Comparison of ENCODE assay signal across 13 cellular contexts in genomic region chr20:56442381-56443365, GRCh38. TPM values are rescaled to one million over a fixed set of nuclear protein-coding genes. Genes with fewer than 3 reads are reported as not detected.
DNase-seq lines count a peak whose midpoint lies in the region; ATAC-seq and TF ChIP-seq lines count a peak whose summit lies in the region.
"Had no signal": no experiment of that assay in that cellular context is flagged by ENCODE, and none has a peak within 500 bp of the region (broad histone marks: within the 10 kb centered on the region; RNA-seq: fewer than 3 reads in every experiment).

No MANE protein-coding gene starts in this region.

- H3K79me2 ChIP-seq in mesendoderm (ENCODE audit: control insufficient read depth, insufficient read depth, low read length) = no peaks in the 10 kb centered on the region

- H3K23ac ChIP-seq in mesendoderm (ENCODE audit: low read length) = no peak overlapping the region

- H2BK5ac ChIP-seq in mesendoderm (ENCODE audit: low read length) = no peak overlapping the region

- DNase-seq in NOMO-1 (lab: John Stamatoyannopoulos, UW; ENCODE audit: unreplicated experiment in 2 of 2) (peak; percentile 7 to 29), NOMO-1 treated with dmso at 0.1 percent for 144 hours (lab: John Stamatoyannopoulos, UW; ENCODE audit: unreplicated experiment) (no peak), RPMI7951 (ENCODE audit: low read depth) (peak; percentile 47), spleen (no peak), mesendoderm (no peak)
- DNase-seq in effector memory CD4-positive, alpha-beta T cell = no peak
- DNase-seq: activated CD4-positive, alpha-beta T cell treated with anti-CD3 and anti-CD28 coated beads, Interleukin-2, amount 50 U/mL, for 4 hours; NCI-H526; stimulated activated CD4-positive, alpha-beta T cell treated with anti-CD3 and anti-CD28 coated beads, Interleukin-2, amount 100 ng/mL, for 48 hours had no signal

- peaks cover 20% of the 10 kb centered on the region for H3K4me1 ChIP-seq in effector memory CD4-positive, alpha-beta T cell (ENCODE audit: control insufficient read depth, insufficient read depth, low read length, poor library complexity, severe bottlenecking)
- peaks cover 15 to 57% (median 39%) of the 10 kb centered on the region in 6 donors for H3K4me1 ChIP-seq in spleen
- no peaks in the 10 kb centered on the region for H3K4me1 ChIP-seq in mesendoderm (ENCODE audit: control insufficient read depth, low read depth, low read length)

- H3K56ac ChIP-seq in mesendoderm (ENCODE audit: low read length) = no peak overlapping the region

- no peaks in the 10 kb centered on the region for H3K9me3 ChIP-seq in effector memory CD4-positive, alpha-beta T cell (ENCODE audit: control insufficient read depth, low read length)
- H3K9me3 ChIP-seq in spleen = no peaks in the 10 kb centered on the region

- H3K79me1 ChIP-seq in mesendoderm (ENCODE audit: low read length) = no peaks in the 10 kb centered on the region

- H4K8ac ChIP-seq in mesendoderm (ENCODE audit: low read depth, low read length) = no peak overlapping the region

- TF ChIP-seq CTCF in spleen (IDR thresholded peaks at IDR 0.05 in 8 of 11, conservative IDR thresholded peaks at IDR 0.05 in 3 of 11) = no peak

- H2BK120ac ChIP-seq in mesendoderm (ENCODE audit: low read depth, low read length) = no peak overlapping the region

- no peak overlapping the region for H3K18ac ChIP-seq in mesendoderm (ENCODE audit: low read length)

- no peaks in the 10 kb centered on the region for H3K27me3 ChIP-seq in effector memory CD4-positive, alpha-beta T cell (replicated peaks; ENCODE audit: control insufficient read depth, insufficient read depth, low read length, poor library complexity, severe bottlenecking)
- H3K27me3 ChIP-seq in spleen (replicated peaks in 1 of 7) = no peaks in the 10 kb centered on the region
- H3K27me3 ChIP-seq in mesendoderm (ENCODE audit: insufficient read depth, low read length, poor library complexity) = no peaks in the 10 kb centered on the region
- H3K27me3 ChIP-seq: brain microvascular endothelial cell had no signal

- intact Hi-C loops in spleen (cut with DNase I; ENCODE audit: low total_unique reads) = no loop called here

- no peak overlapping the region for H2BK15ac ChIP-seq in mesendoderm (replicated peaks; ENCODE audit: low read depth)

- ATAC-seq in HG03457 (IDR thresholded peaks at IDR 0.05; ENCODE audit: unreplicated experiment) (no peak), HG03135 (IDR thresholded peaks at IDR 0.05; ENCODE audit: unreplicated experiment) (no peak)

- no peak for TF ChIP-seq POLR2A in spleen (IDR thresholded peaks at IDR 0.05)

- H3K4me2 ChIP-seq in mesendoderm (ENCODE audit: low read length) = no peak overlapping the region

- WGBS in spleen, 5 donors = 77 to 83% (median 79%) methylated on average over 18 of the region's 18 CpGs
- WGBS in mesendoderm (ENCODE audit: extremely low coverage, insufficient coverage, low lambda C conversion rate) = no CpG with 5 or more reads among the region's 18 CpGs

- H3K4ac ChIP-seq in mesendoderm (ENCODE audit: low read depth, low read length) = no peak overlapping the region

- no peak overlapping the region for H3K4me3 ChIP-seq in effector memory CD4-positive, alpha-beta T cell (ENCODE audit: insufficient read depth, low read depth, low read length, poor library complexity, severe bottlenecking)
- H3K4me3 ChIP-seq in spleen (no peak overlapping the region), mesendoderm (ENCODE audit: low read length) (no peak overlapping the region)

- no peak overlapping the region for H4K5ac ChIP-seq in mesendoderm (ENCODE audit: low read length)

- peak overlapping the region; percentile 21 for H3K27ac ChIP-seq in effector memory CD4-positive, alpha-beta T cell (ENCODE audit: insufficient read depth, low read length, poor library complexity, severe bottlenecking)
- H3K27ac ChIP-seq in spleen = peak overlapping the region in 7 of 8 donors; percentile 9 to 63 (median 54)
- no peak overlapping the region for H3K27ac ChIP-seq in mesendoderm (ENCODE audit: low read depth, low read length)
- H3K27ac ChIP-seq: 22Rv1, brain microvascular endothelial cell had no signal

- no peak overlapping the region for H3K9ac ChIP-seq in mesendoderm (ENCODE audit: low read length)

- H3K36me3 ChIP-seq in effector memory CD4-positive, alpha-beta T cell (ENCODE audit: control insufficient read depth, insufficient read depth, low read length) = peaks cover 10% of the 10 kb centered on the region
- H3K36me3 ChIP-seq in spleen (peaks cover 0 to 23% (median 0%) of the 10 kb centered on the region in 6 donors), mesendoderm (ENCODE audit: control insufficient read depth, insufficient read depth, low read length) (no peaks in the 10 kb centered on the region)
- H3K36me3 ChIP-seq: brain microvascular endothelial cell had no signal

- H2AK5ac ChIP-seq in mesendoderm (ENCODE audit: low read length) = no peak overlapping the region

RNA-seq across cellular contexts. Expression of gene RTF2, which starts 25.8 kb away (rescaled TPM):
- 142 and 177 TPM in 2 replicates for total RNA-seq in RPMI7951 (2014; rRNA removed; shearing (Covaris generic))
- 10 to 100 TPM; 50.3 to 89.3 (median 72.7) TPM for total RNA-seq in spleen
- polyA plus RNA-seq in spleen = 10 to 100 TPM; 66.2 to 83.9 (median 83.8) TPM
- 41.7 TPM for polyA plus RNA-seq in mesendoderm (2013, experiment 1 of 2)
- polyA plus RNA-seq in mesendoderm (2013, experiment 2 of 2) = 43.6 TPM

RNA-seq across cellular contexts. Expression of gene CASS4, which starts 30.6 kb away (rescaled TPM):
- total RNA-seq in RPMI7951 (2014; rRNA removed; shearing (Covaris generic)) = 2.2 and 2.5 TPM in 2 replicates
- total RNA-seq in spleen = 10 to 100 TPM; 10.3 to 15.5 (median 12.5) TPM
- polyA plus RNA-seq in spleen = 1 to 10 TPM; 1.2 to 1.9 (median 1.6) TPM
- polyA plus RNA-seq in mesendoderm (2013, experiment 1 of 2) = not detected
- polyA plus RNA-seq in mesendoderm (2013, experiment 2 of 2) = not detected

RNA-seq across cellular contexts. Expression of gene CSTF1, which starts 50.2 kb away (rescaled TPM):
- total RNA-seq in RPMI7951 (2014; rRNA removed; shearing (Covaris generic)) = 92.9 and 123 TPM in 2 replicates
- total RNA-seq in spleen = 10 to 100 TPM; 24.4 to 45.0 (median 32.9) TPM
- polyA plus RNA-seq in spleen = 10 to 100 TPM in 2 of 3 donors, 1 to 10 TPM in 1; 9.8 to 13.8 (median 10.9) TPM
- 39.7 TPM for polyA plus RNA-seq in mesendoderm (2013, experiment 1 of 2)
- polyA plus RNA-seq in mesendoderm (2013, experiment 2 of 2) = 40.9 TPM

RNA-seq across cellular contexts. Expression of gene AURKA, which starts 50.7 kb away (rescaled TPM):
- total RNA-seq in RPMI7951 (2014; rRNA removed; shearing (Covaris generic)) = 216 and 231 TPM in 2 replicates
- total RNA-seq in spleen = 10 to 100 TPM in 1 of 7 donors, 1 to 10 TPM in 6; 3.0 to 10.0 (median 7.5) TPM
- polyA plus RNA-seq in spleen = 1 to 10 TPM; 1.6 to 7.2 (median 5.1) TPM
- polyA plus RNA-seq in mesendoderm (2013, experiment 1 of 2) = 91.0 TPM
- polyA plus RNA-seq in mesendoderm (2013, experiment 2 of 2) = 89.8 TPM

Comparison
In these comparisons a context has a peak if more than half of its experiments do, and no peak if none do; other contexts are left out.
1. DNase-seq: peak in NOMO-1 (2 of 2) and RPMI7951 (single experiment); none in NOMO-1 treated with dmso at 0.1 percent for 144 hours (single experiment), effector memory CD4-positive, alpha-beta T cell (0 of 3), spleen (single experiment) and mesendoderm (single experiment).